ENCODE assay signal across 22 cellular contexts in genomic region chr5:1853531-1853930, GRCh38. TPM values are rescaled to one million over a fixed set of nuclear protein-coding genes. Genes with fewer than 3 reads are reported as not detected.
DNase-seq lines count a peak whose midpoint lies in the region; ATAC-seq, FAIRE-seq and TF ChIP-seq lines count a peak whose summit lies in the region.
"Had no signal": no experiment of that assay in that cellular context is flagged by ENCODE, and none has a peak within 500 bp of the region (broad histone marks: within the 10 kb centered on the region; RNA-seq: fewer than 3 reads in every experiment).

No MANE protein-coding gene starts in this region.

- H2AFZ ChIP-seq in mammary epithelial cell (ENCODE audit: low read depth, low read length), result no peak overlapping the region
- H2AFZ ChIP-seq in H1 (ENCODE audit: low read length), result no peak overlapping the region
- H2AFZ ChIP-seq in neural progenitor cell (replicated peaks), result no peak overlapping the region

- H3K56ac ChIP-seq in H1 (replicated peaks; ENCODE audit: insufficient read length, low read depth, low read length), result no peak overlapping the region

- H3F3A ChIP-seq in neural progenitor cell (ENCODE audit: low read depth), result no peaks in the 10 kb centered on the region

- H3K23me2 ChIP-seq in H1 (ENCODE audit: low read depth, low read length), result peaks cover 6% of the 10 kb centered on the region; the same call in 1 of the 2 replicates

- TF ChIP-seq CTCF in mammary epithelial cell (conservative IDR thresholded peaks at IDR 0.05 in 1 of 2, IDR thresholded peaks at IDR 0.05 in 1 of 2; ENCODE audit: extremely low read depth in 1 of 2, insufficient read depth in 1 of 2, low read depth in 1 of 2, low read length in 2 of 2) (no peak), MCF 10A (IDR thresholded peaks at IDR 0.05; ENCODE audit: unreplicated experiment) (no peak), HEK293 (tag by site-specific recombination; IDR thresholded peaks at IDR 0.05) (no peak), H1 (IDR thresholded peaks at IDR 0.05; ENCODE audit: control extremely low read depth in 1 of 3, insufficient read depth in 1 of 3, low read depth in 1 of 3, low read length in 3 of 3) (no peak), neural progenitor cell (IDR thresholded peaks at IDR 0.05) (no peak)

- 0 out of 2 replicates have a peak overlapping the region, but pooled peaks have one; percentile 87 for H2AK5ac ChIP-seq in H1 (ENCODE audit: low read depth, low read length)

- no peaks in the 10 kb centered on the region for H4K20me1 ChIP-seq in mammary epithelial cell (ENCODE audit: insufficient read depth, low read length)
- no peaks in the 10 kb centered on the region for H4K20me1 ChIP-seq in H1 (replicated peaks in 1 of 2; ENCODE audit: control insufficient read depth in 1 of 2, insufficient read depth in 2 of 2, low read length in 2 of 2)
- no peaks in the 10 kb centered on the region for H4K20me1 ChIP-seq in neural progenitor cell (ENCODE audit: low read depth)
- H4K20me1 ChIP-seq: BLaER1 had no signal

- no peak overlapping the region for H3K18ac ChIP-seq in H1 (ENCODE audit: extremely low read depth, low read length)

- H3K27ac Mint-ChIP-seq in MCF 10A (ENCODE audit: low read depth, unreplicated experiment) (no peak overlapping the region), neural progenitor cell (no peak overlapping the region)
- no peak overlapping the region for H3K27ac Mint-ChIP-seq in natural killer cell treated with Interleukin-12 subunit alpha and Interleukin-12 subunit beta and Interleukin-15 and Interleukin-18, amount 100 ng/mL, for 72 hours
- H3K27ac Mint-ChIP-seq: CD14-positive monocyte; CD4-positive, alpha-beta memory T cell; H9 had no signal

- H2BK12ac ChIP-seq in H1 (ENCODE audit: low read depth, low read length), result peak overlapping the region; percentile 45; the same call in 1 of the 2 replicates

- peaks cover 34% of the 10 kb centered on the region for H3K27me3 Mint-ChIP-seq in MCF 10A (ENCODE audit: insufficient read depth, unreplicated experiment)
- peaks cover 21% of the 10 kb centered on the region for H3K27me3 Mint-ChIP-seq in neural progenitor cell (ENCODE audit: insufficient read depth, low read depth)
- peaks cover 16 to 28% of the 10 kb centered on the region in 2 donors for H3K27me3 Mint-ChIP-seq in natural killer cell treated with Interleukin-12 subunit alpha and Interleukin-12 subunit beta and Interleukin-15 and Interleukin-18, amount 100 ng/mL, for 72 hours

- peak; percentile 16 for DNase-seq in mammary epithelial cell
- no peak for DNase-seq in MCF 10A (ENCODE audit: unreplicated experiment)
- no peak for DNase-seq in H1 (ENCODE audit: low read depth in 1 of 2, low spot score in 2 of 2)
- no peak for DNase-seq in neural progenitor cell (ENCODE audit: low spot score)
- no peak for DNase-seq in midbrain (lab: John Stamatoyannopoulos, UW)
- no peak for DNase-seq in natural killer cell treated with Interleukin-12 subunit alpha and Interleukin-12 subunit beta and Interleukin-15 and Interleukin-18, amount 100 ng/mL, for 72 hours (ENCODE audit: low spot score)
- DNase-seq: 8988T; CD4-positive, alpha-beta memory T cell; DMS153; DMS79; GDM1; GOT3; H9 had no signal

- in situ Hi-C loops in mammary epithelial cell (cut with MboI; ENCODE audit: low sequenced_read_pairs in 2 of 2), result no loop called here

- no peaks in the 10 kb centered on the region for H3K79me1 ChIP-seq in H1 (ENCODE audit: low read depth, low read length)

- dilution Hi-C loops in mammary epithelial cell (cut with HindIII; ENCODE audit: low sequenced_read_pairs), result loop anchor here (5.0 kb wide), 1 partner anchor 91 kb away; no protein-coding TSS in a partner anchor

- CTCF ChIA-PET in mammary epithelial cell (lab: Charles Lee; ENCODE audit: low non-redundant PET) (no interaction called here), MCF 10A (lab: Yijun Ruan, JAX) (no interaction called here), HEK293 (lab: Yijun Ruan, JAX) (interaction anchor here (0.5 kb wide), 1 partner anchor 121 kb away, joined by 4 read pairs; no protein-coding TSS in a partner anchor), H1 (lab: Charles Lee; ENCODE audit: partially characterized antibody) (interaction anchor here (0.6 to 2.6 kb wide), 3 partner anchors 17 to 389 kb away, joined by 3 to 10 read pairs (median 3); no protein-coding TSS in a partner anchor)

- H3K14ac ChIP-seq in H1 (ENCODE audit: insufficient read length), result no peak overlapping the region

- H2BK120ac ChIP-seq in H1 (replicated peaks; ENCODE audit: low read depth, low read length), result no peak overlapping the region

- 2% methylated on average over 8 of the region's 8 CpGs for WGBS in mammary epithelial cell (ENCODE audit: low coverage, missing lambda C conversion rate)
- 89% methylated on average over 8 of the region's 8 CpGs; no CpG with 5 or more reads in 1 of the 2 experiments for WGBS in H1 (ENCODE audit: extremely low coverage in 1 of 2, insufficient coverage in 1 of 2, insufficient read length in 1 of 2, insufficient replicate concordance in 2 of 2, low coverage in 1 of 2, low lambda C conversion rate in 2 of 2, missing lambda C conversion rate in 1 of 2), 2 experiments

- H3K4me1 ChIP-seq in mammary epithelial cell (ENCODE audit: insufficient read depth, low read length) (peaks cover 3% of the 10 kb centered on the region), HEK293 (ENCODE audit: control insufficient read depth, insufficient read depth, low read length) (no peaks in the 10 kb centered on the region), H1 (replicated peaks in 1 of 4; ENCODE audit: control insufficient read depth in 3 of 4, insufficient read depth in 4 of 4, low read length in 3 of 4) (peaks cover 0 to 15% (median 10%) of the 10 kb centered on the region in 4 experiments; a peak in 5 of 7 replicates), neural progenitor cell (peaks cover 18% of the 10 kb centered on the region)
- H3K4me1 ChIP-seq: BLaER1 had no signal

- BruUV-seq in mammary epithelial cell (replicated peaks; lab: Mats Ljungman, UMichigan), result no TSS peak
- no TSS peak for BruUV-seq in MCF 10A (replicated peaks; lab: Mats Ljungman, UMichigan)

- TF ChIP-seq POLR2A in H1 (IDR thresholded peaks at IDR 0.05; ENCODE audit: control extremely low read depth in 1 of 2, low read depth in 2 of 2, low read length in 2 of 2), result no peak

- H3K9ac ChIP-seq in mammary epithelial cell (ENCODE audit: insufficient read depth, low read length) (no peak overlapping the region), H1 (replicated peaks in 1 of 4; ENCODE audit: extremely low read depth in 1 of 4, low read depth in 3 of 4, low read length in 3 of 4) (no peak overlapping the region), neural progenitor cell (no peak overlapping the region)
- H3K9ac ChIP-seq: BLaER1 had no signal

- H3K4me1 Mint-ChIP-seq in MCF 10A (ENCODE audit: insufficient read depth, unreplicated experiment), result no peaks in the 10 kb centered on the region
- H3K4me1 Mint-ChIP-seq in neural progenitor cell, result peaks cover 35% of the 10 kb centered on the region
- no peaks in the 10 kb centered on the region for H3K4me1 Mint-ChIP-seq in natural killer cell treated with Interleukin-12 subunit alpha and Interleukin-12 subunit beta and Interleukin-15 and Interleukin-18, amount 100 ng/mL, for 72 hours (ENCODE audit: low read depth in 2 of 2)
- H3K4me1 Mint-ChIP-seq: CD14-positive monocyte had no signal

- no peak overlapping the region for H4K91ac ChIP-seq in H1 (replicated peaks; ENCODE audit: insufficient read length, low read length)

- no peak for TF ChIP-seq EP300 in H1 (IDR thresholded peaks at IDR 0.05; ENCODE audit: borderline replicate concordance in 1 of 2, low read depth in 2 of 2, low read length in 2 of 2)

- no peaks in the 10 kb centered on the region for H3K36me3 Mint-ChIP-seq in MCF 10A (ENCODE audit: insufficient read depth, unreplicated experiment)
- no peaks in the 10 kb centered on the region for H3K36me3 Mint-ChIP-seq in neural progenitor cell
- no peaks in the 10 kb centered on the region for H3K36me3 Mint-ChIP-seq in natural killer cell treated with Interleukin-12 subunit alpha and Interleukin-12 subunit beta and Interleukin-15 and Interleukin-18, amount 100 ng/mL, for 72 hours
- H3K36me3 Mint-ChIP-seq: CD14-positive monocyte; CD4-positive, alpha-beta memory T cell had no signal

- no peaks in the 10 kb centered on the region for H3K79me2 ChIP-seq in mammary epithelial cell (ENCODE audit: insufficient read depth, low read length)
- no peaks in the 10 kb centered on the region for H3K79me2 ChIP-seq in H1 (ENCODE audit: control insufficient read depth in 1 of 2, insufficient read depth in 2 of 2, low read length in 2 of 2)
- H3K79me2 ChIP-seq in neural progenitor cell (ENCODE audit: low read depth), result no peaks in the 10 kb centered on the region

- POLR2A ChIA-PET in MCF 10A (lab: Yijun Ruan, JAX) (no interaction called here), HEK293 (lab: Yijun Ruan, JAX) (no interaction called here), H1 (lab: Charles Lee; ENCODE audit: partially characterized antibody) (no interaction called here)

- H3K9me3 Mint-ChIP-seq in MCF 10A (ENCODE audit: unreplicated experiment) (no peaks in the 10 kb centered on the region), neural progenitor cell (no peaks in the 10 kb centered on the region)
- no peaks in the 10 kb centered on the region for H3K9me3 Mint-ChIP-seq in natural killer cell treated with Interleukin-12 subunit alpha and Interleukin-12 subunit beta and Interleukin-15 and Interleukin-18, amount 100 ng/mL, for 72 hours
- H3K9me3 Mint-ChIP-seq: CD4-positive, alpha-beta memory T cell; H9 had no signal

- H2BK5ac ChIP-seq in H1 (ENCODE audit: low read depth, low read length), result no peak overlapping the region

- H4K5ac ChIP-seq in H1 (ENCODE audit: insufficient read length, low read depth, low read length), result no peak overlapping the region

- 0 out of 2 replicates have a peak overlapping the region, but pooled peaks have one; percentile 10 for H2BK20ac ChIP-seq in H1 (ENCODE audit: low read length)

- H3K23ac ChIP-seq in H1 (ENCODE audit: insufficient read length), result no peak overlapping the region

- H4K8ac ChIP-seq in H1 (ENCODE audit: extremely low read depth, insufficient read depth, low read length), result no peak overlapping the region

- H3K36me3 ChIP-seq in mammary epithelial cell (ENCODE audit: insufficient read depth, low read length) (no peaks in the 10 kb centered on the region), HEK293 (ENCODE audit: control insufficient read depth in 2 of 2, insufficient read depth in 1 of 2, low read length in 2 of 2) (no peaks in the 10 kb centered on the region), H1 (ENCODE audit: control insufficient read depth in 2 of 4, insufficient read depth in 4 of 4, low read length in 3 of 4) (no peaks in the 10 kb centered on the region), neural progenitor cell (no peaks in the 10 kb centered on the region)
- H3K36me3 ChIP-seq: BLaER1 had no signal

- no peak for TF ChIP-seq RAD21 in H1 (IDR thresholded peaks at IDR 0.05 in 1 of 2, conservative IDR thresholded peaks at IDR 0.05 in 1 of 2; ENCODE audit: low read depth in 2 of 2, low read length in 2 of 2)

- H3K9me3 ChIP-seq in mammary epithelial cell (replicated peaks; ENCODE audit: insufficient read depth, low read length), result no peaks in the 10 kb centered on the region
- no peaks in the 10 kb centered on the region for H3K9me3 ChIP-seq in HEK293 (ENCODE audit: control insufficient read depth, insufficient read depth, low read depth, low read length)
- H3K9me3 ChIP-seq in H1 (ENCODE audit: insufficient read depth in 2 of 2, low read depth in 1 of 2, low read length in 1 of 2), result no peaks in the 10 kb centered on the region
- H3K9me3 ChIP-seq in neural progenitor cell (ENCODE audit: low read depth), result no peaks in the 10 kb centered on the region
- H3K9me3 ChIP-seq: BLaER1 had no signal

- no peak for ATAC-seq in GM19463 (IDR thresholded peaks at IDR 0.05; ENCODE audit: unreplicated experiment)
- ATAC-seq in natural killer cell treated with Interleukin-12 subunit alpha and Interleukin-12 subunit beta and Interleukin-15 and Interleukin-18, amount 100 ng/mL, for 72 hours, result no peak

- peak overlapping the region; percentile 95; the same call in 1 of the 2 replicates for H2BK15ac ChIP-seq in H1 (ENCODE audit: low read length)

- no peak overlapping the region for H3K27ac ChIP-seq in mammary epithelial cell (ENCODE audit: insufficient read depth, low read depth, low read length)
- H3K27ac ChIP-seq in HEK293 (ENCODE audit: extremely low read depth, low read depth, low read length), result no peak overlapping the region
- no peak overlapping the region for H3K27ac ChIP-seq in H1 (ENCODE audit: low read depth, low read length)
- H3K27ac ChIP-seq in neural progenitor cell, result no peak overlapping the region
- H3K27ac ChIP-seq: BLaER1 had no signal

- H3K4me2 ChIP-seq in mammary epithelial cell (ENCODE audit: insufficient read depth, low read depth, low read length) (peak overlapping the region; percentile 31), H1 (ENCODE audit: insufficient read depth in 1 of 2, low read depth in 2 of 2, low read length in 2 of 2) (no peak overlapping the region), neural progenitor cell (no peak overlapping the region)
- H3K4me2 ChIP-seq: BLaER1 had no signal

- H3K27me3 ChIP-seq in mammary epithelial cell (ENCODE audit: insufficient read depth, low read length), result no peaks in the 10 kb centered on the region
- H3K27me3 ChIP-seq in H1 (replicated peaks in 1 of 4; ENCODE audit: control insufficient read depth in 3 of 4, extremely low read depth in 1 of 4, insufficient read depth in 3 of 4, low read length in 3 of 4), result peaks cover 10 to 86% (median 61%) of the 10 kb centered on the region in 4 experiments
- H3K27me3 ChIP-seq in neural progenitor cell, result peaks cover 73% of the 10 kb centered on the region

- H3K4ac ChIP-seq in H1 (replicated peaks; ENCODE audit: insufficient read length, low read depth, low read length), result no peak overlapping the region

- H3K4me3 ChIP-seq in mammary epithelial cell (replicated peaks in 1 of 3; ENCODE audit: insufficient read depth in 1 of 3, low read depth in 2 of 3, low read length in 3 of 3) (no peak overlapping the region), HEK293 (ENCODE audit: low read depth, low read length) (no peak overlapping the region), H1 (ENCODE audit: extremely low read depth in 1 of 4, insufficient read depth in 2 of 4, low read depth in 3 of 4, low read length in 4 of 4) (no peak overlapping the region), neural progenitor cell (no peak overlapping the region)
- H3K4me3 ChIP-seq: BLaER1 had no signal

- intact Hi-C loops in mammary epithelial cell (cut with micrococcal nuclease) (no loop called here), MCF 10A (cut with micrococcal nuclease) (no loop called here)

- FAIRE-seq in H1 (lab: Jason Lieb, UNC), result no peak
- FAIRE-seq: GM12892, GM18507 had no signal

- H3K4me3 Mint-ChIP-seq in MCF 10A (ENCODE audit: unreplicated experiment) (no peak overlapping the region), neural progenitor cell (peak overlapping the region; percentile 27)
- H3K4me3 Mint-ChIP-seq in natural killer cell treated with Interleukin-12 subunit alpha and Interleukin-12 subunit beta and Interleukin-15 and Interleukin-18, amount 100 ng/mL, for 72 hours, result no peak overlapping the region
- H3K4me3 Mint-ChIP-seq: CD4-positive, alpha-beta memory T cell had no signal

RNA-seq across cellular contexts. Expression of gene IRX4, which starts 29.2 kb away (rescaled TPM):
- total RNA-seq in mammary epithelial cell (10 to 100 TPM; 40.3 to 54.9 TPM), MCF 10A (2022) (41.2 and 44.7 TPM in 2 replicates), neural progenitor cell (ENCODE audit: low replicate concordance) (not detected in 2 replicates)
- polyA plus RNA-seq in mammary epithelial cell (20.4 TPM), H1 (2011; rRNA removed) (0.45 and 0.97 TPM in 2 replicates)
- 7.4 TPM for polyA minus RNA-seq in mammary epithelial cell
- total RNA-seq in H1 (2021; fragmentation: NEBNext Ultra II Directional; extraction: Animal tissue kit (Norgen Biotek cat#: 25700)), result 0.82 and 1.2 TPM in 2 replicates
- 0.87 TPM for polyA plus RNA-seq in H1 (2011; cell fraction: cytosol; rRNA removed)
- polyA plus RNA-seq in H1 (2011; cell fraction: nucleus; rRNA removed), result 1.8 TPM
- polyA plus RNA-seq in H1 (2012, experiment 1 of 2), result 0.40 to 1.2 TPM (median 1.1 TPM) in 4 replicates
- polyA plus RNA-seq in H1 (2012, experiment 2 of 2), result 1.1 TPM
- polyA plus RNA-seq in H1 (2013, experiment 1 of 2), result 1.0 TPM
- 0.75 TPM for polyA plus RNA-seq in H1 (2013, experiment 2 of 2)
- polyA minus RNA-seq in H1 (2011; rRNA and poly(A)+ RNA removed), result 0.16 and 0.44 TPM in 2 replicates
- 0.95 TPM for polyA minus RNA-seq in H1 (2011; cell fraction: cytosol; rRNA and poly(A)+ RNA removed)
- polyA minus RNA-seq in H1 (2011; cell fraction: nucleus; rRNA and poly(A)+ RNA removed), result 0.50 TPM
- not detected for total RNA-seq in natural killer cell treated with Interleukin-12 subunit alpha and Interleukin-12 subunit beta and Interleukin-15 and Interleukin-18, amount 100 ng/mL, for 72 hours
- total RNA-seq: A673; CD4-positive, alpha-beta memory T cell; HT-29 had no signal
- polyA plus RNA-seq: AG04450; CD14-positive monocyte; CD4-positive, alpha-beta memory T cell had no signal

RNA-seq across cellular contexts. Expression of gene NDUFS6, which starts 52.3 kb away (rescaled TPM):
- 10 to 100 TPM; 13.5 to 47.7 TPM for total RNA-seq in mammary epithelial cell
- polyA plus RNA-seq in mammary epithelial cell, result 127 TPM
- 17.7 TPM for polyA minus RNA-seq in mammary epithelial cell
- 44.1 and 65.6 TPM in 2 replicates for total RNA-seq in MCF 10A (2022)
- 72.7 and 77.1 TPM in 2 replicates for total RNA-seq in H1 (2021; fragmentation: NEBNext Ultra II Directional; extraction: Animal tissue kit (Norgen Biotek cat#: 25700))
- 191 and 302 TPM in 2 replicates for polyA plus RNA-seq in H1 (2011; rRNA removed)
- 224 TPM for polyA plus RNA-seq in H1 (2011; cell fraction: cytosol; rRNA removed)
- 78.2 TPM for polyA plus RNA-seq in H1 (2011; cell fraction: nucleus; rRNA removed)
- polyA plus RNA-seq in H1 (2012, experiment 1 of 2), result 190 to 231 TPM (median 207 TPM) in 4 replicates
- polyA plus RNA-seq in H1 (2012, experiment 2 of 2), result 78.3 TPM
- 141 TPM for polyA plus RNA-seq in H1 (2013, experiment 1 of 2)
- 146 TPM for polyA plus RNA-seq in H1 (2013, experiment 2 of 2)
- polyA minus RNA-seq in H1 (2011; rRNA and poly(A)+ RNA removed), result 9.3 and 11.6 TPM in 2 replicates
- 55.8 TPM for polyA minus RNA-seq in H1 (2011; cell fraction: cytosol; rRNA and poly(A)+ RNA removed)
- polyA minus RNA-seq in H1 (2011; cell fraction: nucleus; rRNA and poly(A)+ RNA removed), result 31.5 TPM
- total RNA-seq in neural progenitor cell (ENCODE audit: low replicate concordance), result 54.2 TPM in 2 replicates
- total RNA-seq in natural killer cell treated with Interleukin-12 subunit alpha and Interleukin-12 subunit beta and Interleukin-15 and Interleukin-18, amount 100 ng/mL, for 72 hours, result 10 to 100 TPM; 25.3 to 35.5 TPM

RNA-seq across cellular contexts. Expression of gene MRPL36, which starts 53.9 kb away (rescaled TPM):
- total RNA-seq in mammary epithelial cell (10 to 100 TPM; 47.2 to 82.2 TPM), MCF 10A (2022) (90.5 and 101 TPM in 2 replicates), neural progenitor cell (ENCODE audit: low replicate concordance) (22.2 and 30.2 TPM in 2 replicates)
- polyA plus RNA-seq in mammary epithelial cell (117 TPM), H1 (2011; rRNA removed) (81.5 and 85.5 TPM in 2 replicates)
- 54.6 TPM for polyA minus RNA-seq in mammary epithelial cell
- 56.3 and 66.3 TPM in 2 replicates for total RNA-seq in H1 (2021; fragmentation: NEBNext Ultra II Directional; extraction: Animal tissue kit (Norgen Biotek cat#: 25700))
- polyA plus RNA-seq in H1 (2011; cell fraction: cytosol; rRNA removed), result 67.1 TPM
- polyA plus RNA-seq in H1 (2011; cell fraction: nucleus; rRNA removed), result 71.6 TPM
- 75.9 to 89.0 TPM (median 80.9 TPM) in 4 replicates for polyA plus RNA-seq in H1 (2012, experiment 1 of 2)
- polyA plus RNA-seq in H1 (2012, experiment 2 of 2), result 102 TPM
- polyA plus RNA-seq in H1 (2013, experiment 1 of 2), result 87.9 TPM
- polyA plus RNA-seq in H1 (2013, experiment 2 of 2), result 91.7 TPM
- polyA minus RNA-seq in H1 (2011; rRNA and poly(A)+ RNA removed), result 31.6 and 38.0 TPM in 2 replicates
- polyA minus RNA-seq in H1 (2011; cell fraction: cytosol; rRNA and poly(A)+ RNA removed), result 32.5 TPM
- 22.6 TPM for polyA minus RNA-seq in H1 (2011; cell fraction: nucleus; rRNA and poly(A)+ RNA removed)
- 10 to 100 TPM; 45.3 to 62.7 TPM for total RNA-seq in natural killer cell treated with Interleukin-12 subunit alpha and Interleukin-12 subunit beta and Interleukin-15 and Interleukin-18, amount 100 ng/mL, for 72 hours

Comparison
In these comparisons a context has a peak if more than half of its experiments do, and no peak if none do; other contexts are left out.
1. RNA of gene IRX4, which starts 29.2 kb away (total RNA-seq): 40.3 to 54.9 TPM in mammary epithelial cell and 41.2 to 44.7 TPM in MCF 10A; 0.82 to 1.2 TPM in H1, not detected in neural progenitor cell and not detected in natural killer cell treated with Interleukin-12 subunit alpha and Interleukin-12 subunit beta and Interleukin-15 and Interleukin-18, amount 100 ng/mL, for 72 hours; every median in the first group is over 10 times any median in the second.
2. CTCF ChIA-PET loops: an anchor here in HEK293 (0.5 kb wide) and H1 (0.6 to 2.6 kb wide); none called in mammary epithelial cell and MCF 10A.